ENCODE assay signal across 8 cellular contexts in genomic region chr1:155210708-155211107, GRCh38. TPM values are rescaled to one million over a fixed set of nuclear protein-coding genes. Genes with fewer than 3 reads are reported as not detected.
DNase-seq lines count a peak whose midpoint lies in the region; ATAC-seq and TF ChIP-seq lines count a peak whose summit lies in the region.
"Not testable (repeated sequence)": the region's sequence is repeated elsewhere in the genome, so short reads cannot be mapped to it uniquely, and the experiment has no call there.

No MANE protein-coding gene starts in this region.

- ATAC-seq in activated CD8-positive, alpha-beta T cell treated with anti-CD3 and anti-CD28 coated beads, Interleukin-2, amount 10 ng/mL, durations not matched to agents 7 days and 5 days; activated naive CD8-positive, alpha-beta T cell treated with anti-CD3 and anti-CD28 coated beads, Interleukin-2, amount 50 U/mL, for 24 hours: not testable (repeated sequence)

- peaks cover 18% of the 10 kb centered on the region for H3K79me2 ChIP-seq in PC-9 (ENCODE audit: low read depth)

- H3K9me3 ChIP-seq in PC-9 (ENCODE audit: insufficient read depth, low read depth); mononuclear cell (ENCODE audit: low read depth, low read length); stomach smooth muscle (ENCODE audit: control insufficient read depth in 2 of 2, low read length in 2 of 2): not testable (repeated sequence)

- peaks cover 26% of the 10 kb centered on the region for H3K4me1 ChIP-seq in PC-9 (replicated peaks; ENCODE audit: insufficient read depth)
- H3K4me1 ChIP-seq in mononuclear cell (ENCODE audit: insufficient read depth, low read length), result peaks cover 56% of the 10 kb centered on the region
- H3K4me1 ChIP-seq in stomach smooth muscle (ENCODE audit: control insufficient read depth, insufficient read depth, low read length), result peaks cover 47% of the 10 kb centered on the region

- H3K4me1 Mint-ChIP-seq in CD14-positive monocyte (peaks cover 58% of the 10 kb centered on the region), HFFc6 (ENCODE audit: low read depth) (peaks cover 35% of the 10 kb centered on the region)
- peaks cover 36% of the 10 kb centered on the region for H3K4me1 Mint-ChIP-seq in activated CD8-positive, alpha-beta T cell treated with anti-CD3 and anti-CD28 coated beads, Interleukin-2, amount 10 ng/mL, durations not matched to agents 7 days and 5 days (ENCODE audit: low read depth)
- peaks cover 29% of the 10 kb centered on the region for H3K4me1 Mint-ChIP-seq in activated naive CD8-positive, alpha-beta T cell treated with anti-CD3 and anti-CD28 coated beads, Interleukin-2, amount 50 U/mL, for 24 hours
- peaks cover 62% of the 10 kb centered on the region for H3K4me1 Mint-ChIP-seq in dendritic cell treated with granulocyte-macrophage colony-stimulating factor and Interleukin-4, amounts not matched to agents 40 ng/mL and 50 ng/mL, for 4 days (ENCODE audit: low read depth)

- H3K9ac ChIP-seq in stomach smooth muscle (ENCODE audit: low read length in 2 of 2), result not testable (repeated sequence)

- H4K20me1 ChIP-seq in PC-9 (ENCODE audit: insufficient read depth), result not testable (repeated sequence)

- H3F3A ChIP-seq in PC-9 (ENCODE audit: insufficient read depth, low read depth), result peaks cover 11% of the 10 kb centered on the region; the same call in 1 of the 2 replicates

- POLR2A ChIA-PET in PC-9 (lab: Charles Lee; ENCODE audit: unreplicated experiment); activated CD8-positive, alpha-beta T cell treated with anti-CD3 and anti-CD28 coated beads, Interleukin-2, amount 10 ng/mL, durations not matched to agents 7 days and 5 days (lab: Charles Lee): not testable (repeated sequence)

- H3K27ac Mint-ChIP-seq in CD14-positive monocyte (peak overlapping the region; percentile 97 to 100 (median 99)), HFFc6 (peak overlapping the region; percentile 99)
- peak overlapping the region; percentile 1 for H3K27ac Mint-ChIP-seq in activated CD8-positive, alpha-beta T cell treated with anti-CD3 and anti-CD28 coated beads, Interleukin-2, amount 10 ng/mL, durations not matched to agents 7 days and 5 days
- H3K27ac Mint-ChIP-seq in activated naive CD8-positive, alpha-beta T cell treated with anti-CD3 and anti-CD28 coated beads, Interleukin-2, amount 50 U/mL, for 24 hours, result peak overlapping the region; percentile 94
- peak overlapping the region; percentile 97 for H3K27ac Mint-ChIP-seq in dendritic cell treated with granulocyte-macrophage colony-stimulating factor and Interleukin-4, amounts not matched to agents 40 ng/mL and 50 ng/mL, for 4 days

- not testable (repeated sequence) for H3K27me3 Mint-ChIP-seq in CD14-positive monocyte (ENCODE audit: low read depth in 3 of 3); HFFc6 (ENCODE audit: insufficient read depth); activated CD8-positive, alpha-beta T cell treated with anti-CD3 and anti-CD28 coated beads, Interleukin-2, amount 10 ng/mL, durations not matched to agents 7 days and 5 days (ENCODE audit: low read depth); activated naive CD8-positive, alpha-beta T cell treated with anti-CD3 and anti-CD28 coated beads, Interleukin-2, amount 50 U/mL, for 24 hours; dendritic cell treated with granulocyte-macrophage colony-stimulating factor and Interleukin-4, amounts not matched to agents 40 ng/mL and 50 ng/mL, for 4 days

- peak overlapping the region; percentile 63 to 91 for H3K4me3 Mint-ChIP-seq in CD14-positive monocyte
- H3K4me3 Mint-ChIP-seq in HFFc6; activated CD8-positive, alpha-beta T cell treated with anti-CD3 and anti-CD28 coated beads, Interleukin-2, amount 10 ng/mL, durations not matched to agents 7 days and 5 days; dendritic cell treated with granulocyte-macrophage colony-stimulating factor and Interleukin-4, amounts not matched to agents 40 ng/mL and 50 ng/mL, for 4 days: not testable (repeated sequence)
- H3K4me3 Mint-ChIP-seq in activated naive CD8-positive, alpha-beta T cell treated with anti-CD3 and anti-CD28 coated beads, Interleukin-2, amount 50 U/mL, for 24 hours, result peak overlapping the region; percentile 93

- not testable (repeated sequence) for H3K9me2 ChIP-seq in PC-9 (ENCODE audit: insufficient read depth)

- intact Hi-C loops in CD14-positive monocyte (cut with micrococcal nuclease); PC-9 (cut with micrococcal nuclease; ENCODE audit: unreplicated experiment); dendritic cell treated with granulocyte-macrophage colony-stimulating factor and Interleukin-4, amounts not matched to agents 40 ng/mL and 50 ng/mL, for 4 days (cut with micrococcal nuclease): not testable (repeated sequence)

- not testable (repeated sequence) for TF ChIP-seq CTCF in CD14-positive monocyte (IDR thresholded peaks at IDR 0.05); HFFc6 (IDR thresholded peaks at IDR 0.05); PC-9 (conservative IDR thresholded peaks at IDR 0.05)

- H3K9me3 Mint-ChIP-seq in CD14-positive monocyte; HFFc6; activated CD8-positive, alpha-beta T cell treated with anti-CD3 and anti-CD28 coated beads, Interleukin-2, amount 10 ng/mL, durations not matched to agents 7 days and 5 days (ENCODE audit: insufficient read depth); activated naive CD8-positive, alpha-beta T cell treated with anti-CD3 and anti-CD28 coated beads, Interleukin-2, amount 50 U/mL, for 24 hours; dendritic cell treated with granulocyte-macrophage colony-stimulating factor and Interleukin-4, amounts not matched to agents 40 ng/mL and 50 ng/mL, for 4 days: not testable (repeated sequence)

- H3K27me3 ChIP-seq in PC-9 (ENCODE audit: insufficient read depth, low read depth); mononuclear cell (ENCODE audit: insufficient read depth, low read length); stomach smooth muscle (ENCODE audit: control insufficient read depth in 1 of 2, insufficient read depth in 2 of 2, low read length in 2 of 2): not testable (repeated sequence)

- H3K4me3 ChIP-seq in PC-9; stomach smooth muscle (ENCODE audit: low read length in 2 of 2): not testable (repeated sequence)
- peak overlapping the region; percentile 23 for H3K4me3 ChIP-seq in mononuclear cell (ENCODE audit: low read length)

- not testable (repeated sequence) for BruUV-seq in PC-9 (replicated peaks; lab: Mats Ljungman, UMichigan)

- H3K36me3 ChIP-seq in PC-9 (ENCODE audit: low read depth), result not testable (repeated sequence)
- H3K36me3 ChIP-seq in stomach smooth muscle (ENCODE audit: control insufficient read depth in 2 of 2, insufficient read depth in 2 of 2, low read length in 2 of 2), result peaks cover 2 to 12% of the 10 kb centered on the region in 2 donors

- peaks cover 17 to 28% of the 10 kb centered on the region in 2 donors for H3K36me3 Mint-ChIP-seq in CD14-positive monocyte
- not testable (repeated sequence) for H3K36me3 Mint-ChIP-seq in HFFc6 (ENCODE audit: low read depth); activated CD8-positive, alpha-beta T cell treated with anti-CD3 and anti-CD28 coated beads, Interleukin-2, amount 10 ng/mL, durations not matched to agents 7 days and 5 days (ENCODE audit: low read depth)
- H3K36me3 Mint-ChIP-seq in activated naive CD8-positive, alpha-beta T cell treated with anti-CD3 and anti-CD28 coated beads, Interleukin-2, amount 50 U/mL, for 24 hours (ENCODE audit: low read depth), result peaks cover 11% of the 10 kb centered on the region
- H3K36me3 Mint-ChIP-seq in dendritic cell treated with granulocyte-macrophage colony-stimulating factor and Interleukin-4, amounts not matched to agents 40 ng/mL and 50 ng/mL, for 4 days (ENCODE audit: low read depth), result peaks cover 39% of the 10 kb centered on the region

- peak overlapping the region; percentile 98 for H3K4me2 ChIP-seq in PC-9

- not testable (repeated sequence) for H2AFZ ChIP-seq in PC-9

- CTCF ChIA-PET in PC-9 (lab: Charles Lee), result not testable (repeated sequence)
- CTCF ChIA-PET in activated CD8-positive, alpha-beta T cell treated with anti-CD3 and anti-CD28 coated beads, Interleukin-2, amount 10 ng/mL, durations not matched to agents 7 days and 5 days (lab: Charles Lee), result interaction anchor here (7.5 kb wide), 1 partner anchor 15 kb away, joined by 134 read pairs; no protein-coding TSS in a partner anchor

- DNase-seq in CD14-positive monocyte (ENCODE audit: low spot score); HFFc6; PC-9; activated CD8-positive, alpha-beta T cell treated with anti-CD3 and anti-CD28 coated beads, Interleukin-2, amount 10 ng/mL, durations not matched to agents 7 days and 5 days; activated naive CD8-positive, alpha-beta T cell treated with anti-CD3 and anti-CD28 coated beads, Interleukin-2, amount 50 U/mL, for 24 hours: not testable (repeated sequence)

- not testable (repeated sequence) for H3K27ac ChIP-seq in PC-9
- peak overlapping the region; percentile 49 for H3K27ac ChIP-seq in stomach smooth muscle (ENCODE audit: low read length)

RNA-seq across cellular contexts. Expression of gene MTX1, which starts 2.2 kb away (rescaled TPM):
- 100 to 1,000 TPM in 1 of 2 donors, 10 to 100 TPM in 1; 86.0 to 101 TPM for polyA plus RNA-seq in CD14-positive monocyte
- total RNA-seq in HFFc6 (2021; fragmentation: NEBNext Ultra II Directional; extraction: Animal tissue kit (Norgen Biotek cat#: 25700)), result 10 to 100 TPM; 49.8 to 55.4 (median 51.5) TPM
- total RNA-seq in PC-9 (2021) (56.1 and 68.9 TPM in 2 replicates), mononuclear cell (16.1 TPM)
- total RNA-seq in activated CD8-positive, alpha-beta T cell treated with anti-CD3 and anti-CD28 coated beads, Interleukin-2, amount 10 ng/mL, durations not matched to agents 7 days and 5 days, result 10 to 100 TPM; 43.0 to 46.3 TPM

RNA-seq across cellular contexts. Expression of gene THBS3, which starts 3.0 kb away (rescaled TPM):
- polyA plus RNA-seq in CD14-positive monocyte, result 1 to 10 TPM; 3.2 to 5.3 TPM
- 10 to 100 TPM; 13.9 to 20.3 (median 16.9) TPM for total RNA-seq in HFFc6 (2021; fragmentation: NEBNext Ultra II Directional; extraction: Animal tissue kit (Norgen Biotek cat#: 25700))
- 45.4 and 58.8 TPM in 2 replicates for total RNA-seq in PC-9 (2021)
- total RNA-seq in activated CD8-positive, alpha-beta T cell treated with anti-CD3 and anti-CD28 coated beads, Interleukin-2, amount 10 ng/mL, durations not matched to agents 7 days and 5 days, result 10 to 100 TPM; 13.4 to 15.0 TPM
- 8.0 TPM for total RNA-seq in mononuclear cell

RNA-seq across cellular contexts. Expression of gene TRIM46, which starts 37.1 kb away (rescaled TPM):
- polyA plus RNA-seq in CD14-positive monocyte, result not detected
- 1 to 10 TPM; 5.1 to 7.1 (median 6.1) TPM for total RNA-seq in HFFc6 (2021; fragmentation: NEBNext Ultra II Directional; extraction: Animal tissue kit (Norgen Biotek cat#: 25700))
- total RNA-seq in PC-9 (2021) (6.0 and 6.2 TPM in 2 replicates), mononuclear cell (0.52 TPM)
- total RNA-seq in activated CD8-positive, alpha-beta T cell treated with anti-CD3 and anti-CD28 coated beads, Interleukin-2, amount 10 ng/mL, durations not matched to agents 7 days and 5 days, result 10 to 100 TPM; 14.6 TPM

RNA-seq across cellular contexts. Expression of gene KRTCAP2, which starts 37.6 kb away (rescaled TPM):
- polyA plus RNA-seq in CD14-positive monocyte, result 100 to 1,000 TPM; 247 to 256 TPM
- total RNA-seq in HFFc6 (2021; fragmentation: NEBNext Ultra II Directional; extraction: Animal tissue kit (Norgen Biotek cat#: 25700)), result 100 to 1,000 TPM; 231 to 351 (median 285) TPM
- total RNA-seq in PC-9 (2021), result 112 and 156 TPM in 2 replicates
- 100 to 1,000 TPM; 170 to 190 TPM for total RNA-seq in activated CD8-positive, alpha-beta T cell treated with anti-CD3 and anti-CD28 coated beads, Interleukin-2, amount 10 ng/mL, durations not matched to agents 7 days and 5 days
- total RNA-seq in mononuclear cell, result 62.0 TPM

RNA-seq across cellular contexts. Expression of gene ENTREP3, which starts 44.6 kb away (rescaled TPM):
- 1 to 10 TPM in 1 of 2 donors, under 1 TPM in 1; 0.87 to 1.9 TPM for polyA plus RNA-seq in CD14-positive monocyte
- 10 to 100 TPM; 53.6 to 81.3 (median 58.8) TPM for total RNA-seq in HFFc6 (2021; fragmentation: NEBNext Ultra II Directional; extraction: Animal tissue kit (Norgen Biotek cat#: 25700))
- total RNA-seq in PC-9 (2021) (56.9 and 60.8 TPM in 2 replicates), mononuclear cell (2.1 TPM)
- total RNA-seq in activated CD8-positive, alpha-beta T cell treated with anti-CD3 and anti-CD28 coated beads, Interleukin-2, amount 10 ng/mL, durations not matched to agents 7 days and 5 days, result 10 to 100 TPM; 29.3 to 29.7 TPM

Comparison
In these comparisons a context has a peak if more than half of its experiments do, and no peak if none do; other contexts are left out.
1. H3K27ac Mint-ChIP-seq: peak in every context shown above with its lines; median percentile 99 in CD14-positive monocyte; 99 in HFFc6; 97 in dendritic cell treated with granulocyte-macrophage colony-stimulating factor and Interleukin-4, amounts not matched to agents 40 ng/mL and 50 ng/mL, for 4 days; 94 in activated naive CD8-positive, alpha-beta T cell treated with anti-CD3 and anti-CD28 coated beads, Interleukin-2, amount 50 U/mL, for 24 hours; 1 in activated CD8-positive, alpha-beta T cell treated with anti-CD3 and anti-CD28 coated beads, Interleukin-2, amount 10 ng/mL, durations not matched to agents 7 days and 5 days.